In genomic region chrX:118251251-118251650, GRCh38 we compare ENCODE assay signal across 27 cellular contexts.
DNase-seq lines count a peak whose midpoint lies in the region; ATAC-seq and TF ChIP-seq lines count a peak whose summit lies in the region.
"Had no signal": no experiment of that assay in that cellular context is flagged by ENCODE, and none has a peak within 500 bp of the region (broad histone marks: within the 10 kb centered on the region; RNA-seq: fewer than 3 reads in every experiment).

No MANE protein-coding gene starts in this region.

- H3K27ac ChIP-seq in aorta (ENCODE audit: low read depth in 1 of 2, low read length in 2 of 2), result no peak overlapping the region
- H3K27ac ChIP-seq: dorsolateral prefrontal cortex had no signal

- DNase-seq in Right ventricle myocardium inferior (ENCODE audit: missing footprints) (no peak), cardiac septum (ENCODE audit: low spot score) (no peak), choroid plexus epithelial cell (ENCODE audit: low read depth) (peak; percentile 47), kidney tubule cell (ENCODE audit: low spot score) (peak; percentile 54), aorta (no peak), COLO829 (ENCODE audit: low spot score) (no peak)
- DNase-seq in stimulated activated CD4-positive, alpha-beta T cell treated with anti-CD3 and anti-CD28 coated beads, Interleukin-4, amount 100 ng/mL, for 4 hours, result no peak
- DNase-seq: activated CD4-positive, alpha-beta T cell treated with anti-CD3 and anti-CD28 coated beads, Interleukin-2, amount 10 ng/mL, durations not matched to agents 24 days and 14 days; activated CD8-positive, alpha-beta memory T cell treated with anti-CD3 and anti-CD28 coated beads, Interleukin-2, amount 10 ng/mL, durations not matched to agents 7 days and 5 days; activated naive CD8-positive, alpha-beta T cell treated with anti-CD3 and anti-CD28 coated beads for 36 hours; DMS 273 treated with DMSO at 0.1 percent for 48 hours; dorsolateral prefrontal cortex; GDM1; glutamatergic neuron; mucosa of descending colon; MV-4-11; NCI-H1694; NCI-H82; OCI-M1; SIG-M5; stimulated activated CD4-positive, alpha-beta T cell treated with anti-CD3 and anti-CD28 coated beads, Interleukin-12 subunit alpha, Interleukin-12 subunit beta, amount 100 ng/mL, for 4 hours; substantia nigra had no signal

- H3K4me1 ChIP-seq in aorta (ENCODE audit: control insufficient read depth in 1 of 2, insufficient read depth in 2 of 2, low read length in 2 of 2), result no peaks in the 10 kb centered on the region

- peak; percentile 34 for ATAC-seq in Right ventricle myocardium inferior
- peak; percentile 74 for ATAC-seq in aorta (ENCODE audit: low FRiP score)
- no peak for ATAC-seq in HG03175 (IDR thresholded peaks at IDR 0.05; ENCODE audit: unreplicated experiment)
- ATAC-seq: activated CD8-positive, alpha-beta memory T cell treated with anti-CD3 and anti-CD28 coated beads, Interleukin-2, amount 10 ng/mL, durations not matched to agents 7 days and 5 days; activated T-helper 17 cell treated with anti-CD3 and anti-CD28 coated beads, Interleukin-2, amount 50 U/mL, for 72 hours; GM12878; K562; left lobe of liver; mucosa of descending colon had no signal

- no peaks in the 10 kb centered on the region for H3K36me3 ChIP-seq in aorta (ENCODE audit: control insufficient read depth in 1 of 2, insufficient read depth in 2 of 2, low read length in 1 of 2)

- intact Hi-C loops in Right ventricle myocardium inferior (cut with DNase I), result loop anchor here (10.0 kb wide), 1 partner anchor 1756 kb away; no protein-coding TSS in a partner anchor
- intact Hi-C loops in cardiac septum (cut with DNase I), result no loop called here
- intact Hi-C loops in aorta (cut with DNase I), result no loop called here

- no peak for TF ChIP-seq CTCF in choroid plexus epithelial cell (conservative IDR thresholded peaks at IDR 0.05; ENCODE audit: low read depth, low read length)

- H3K27me3 ChIP-seq in aorta (ENCODE audit: control insufficient read depth in 1 of 2, insufficient read depth in 2 of 2, low read length in 1 of 2), result no peaks in the 10 kb centered on the region

- WGBS in aorta, 2 donors, result 12 to 33% methylated on average over 3 of the region's 3 CpGs

- H3K4me3 ChIP-seq in choroid plexus epithelial cell (ENCODE audit: low read depth, low read length) (no peak overlapping the region), aorta (ENCODE audit: low read length in 2 of 2) (no peak overlapping the region)
- H3K4me3 ChIP-seq: dorsolateral prefrontal cortex, GM12878, K562, mucosa of descending colon had no signal

- no peaks in the 10 kb centered on the region for H3K9me3 ChIP-seq in aorta (ENCODE audit: control insufficient read depth, low read length)
- H3K9me3 ChIP-seq: mucosa of descending colon had no signal

Comparison
In these comparisons a context has a peak if more than half of its experiments do, and no peak if none do; other contexts are left out.
1. DNase-seq: peak in choroid plexus epithelial cell (single experiment) and kidney tubule cell (single experiment); none in Right ventricle myocardium inferior (single experiment), cardiac septum (single experiment), aorta (0 of 2), stimulated activated CD4-positive, alpha-beta T cell treated with anti-CD3 and anti-CD28 coated beads, Interleukin-4, amount 100 ng/mL, for 4 hours (0 of 2) and COLO829 (single experiment).